In the genomic region with DNA sequence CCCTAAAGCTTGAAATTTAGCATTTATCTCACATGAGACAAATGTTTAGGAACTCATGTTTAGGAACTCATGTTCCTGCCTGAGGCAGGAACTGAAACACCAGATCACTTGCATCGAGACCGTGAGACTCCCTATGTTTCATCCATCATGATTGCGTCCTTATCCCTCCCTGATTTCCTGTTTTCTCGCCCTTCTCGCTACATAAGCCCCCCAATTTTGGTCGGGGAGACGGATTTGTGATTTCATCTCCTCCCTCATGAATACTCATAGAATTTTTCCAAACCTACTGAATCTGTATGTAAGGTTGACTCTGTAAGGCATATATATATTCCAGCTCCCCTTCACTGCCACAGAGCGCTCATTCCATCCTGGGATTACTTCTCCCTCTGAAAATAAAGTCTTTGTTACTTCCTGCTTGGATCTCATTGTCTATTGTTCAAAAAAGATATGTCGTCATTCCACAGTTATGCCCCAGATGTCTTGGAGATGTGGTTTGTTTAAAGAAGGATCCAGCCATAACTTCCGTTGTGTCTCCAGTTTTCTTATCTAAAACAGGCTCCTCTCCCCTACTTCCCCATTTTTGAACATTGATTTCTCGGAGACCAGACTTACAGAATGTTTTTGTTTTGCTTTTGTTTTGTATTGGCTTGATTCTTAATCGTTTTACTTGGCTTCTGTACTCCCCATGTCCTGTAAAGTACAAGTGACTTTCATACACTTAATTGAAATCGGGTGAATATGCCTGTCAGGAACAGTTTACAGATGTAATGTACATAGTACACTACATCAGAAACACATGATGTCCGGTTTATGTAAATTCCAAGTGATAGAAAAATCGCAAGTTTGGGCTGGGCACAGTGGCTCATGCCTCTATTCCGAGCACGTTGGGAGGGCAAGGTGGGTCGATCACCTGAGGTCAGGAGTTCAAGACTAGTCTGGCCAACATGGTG, we compare ENCODE assay signal across 1 cellular context.
TF ChIP-seq lines count a peak whose summit lies in the region.

No MANE protein-coding gene starts in this region.

TF ChIP-seq in K562, 482 proteins besides CTCF, POLR2A, EP300 and RAD21 (continued from another document and continues in another):
- no peak for TF ChIP-seq KDM4B (IDR thresholded peaks at IDR 0.05; ENCODE audit: borderline replicate concordance in 2 of 2, low read depth in 1 of 2)
- TF ChIP-seq, protein P1, sequence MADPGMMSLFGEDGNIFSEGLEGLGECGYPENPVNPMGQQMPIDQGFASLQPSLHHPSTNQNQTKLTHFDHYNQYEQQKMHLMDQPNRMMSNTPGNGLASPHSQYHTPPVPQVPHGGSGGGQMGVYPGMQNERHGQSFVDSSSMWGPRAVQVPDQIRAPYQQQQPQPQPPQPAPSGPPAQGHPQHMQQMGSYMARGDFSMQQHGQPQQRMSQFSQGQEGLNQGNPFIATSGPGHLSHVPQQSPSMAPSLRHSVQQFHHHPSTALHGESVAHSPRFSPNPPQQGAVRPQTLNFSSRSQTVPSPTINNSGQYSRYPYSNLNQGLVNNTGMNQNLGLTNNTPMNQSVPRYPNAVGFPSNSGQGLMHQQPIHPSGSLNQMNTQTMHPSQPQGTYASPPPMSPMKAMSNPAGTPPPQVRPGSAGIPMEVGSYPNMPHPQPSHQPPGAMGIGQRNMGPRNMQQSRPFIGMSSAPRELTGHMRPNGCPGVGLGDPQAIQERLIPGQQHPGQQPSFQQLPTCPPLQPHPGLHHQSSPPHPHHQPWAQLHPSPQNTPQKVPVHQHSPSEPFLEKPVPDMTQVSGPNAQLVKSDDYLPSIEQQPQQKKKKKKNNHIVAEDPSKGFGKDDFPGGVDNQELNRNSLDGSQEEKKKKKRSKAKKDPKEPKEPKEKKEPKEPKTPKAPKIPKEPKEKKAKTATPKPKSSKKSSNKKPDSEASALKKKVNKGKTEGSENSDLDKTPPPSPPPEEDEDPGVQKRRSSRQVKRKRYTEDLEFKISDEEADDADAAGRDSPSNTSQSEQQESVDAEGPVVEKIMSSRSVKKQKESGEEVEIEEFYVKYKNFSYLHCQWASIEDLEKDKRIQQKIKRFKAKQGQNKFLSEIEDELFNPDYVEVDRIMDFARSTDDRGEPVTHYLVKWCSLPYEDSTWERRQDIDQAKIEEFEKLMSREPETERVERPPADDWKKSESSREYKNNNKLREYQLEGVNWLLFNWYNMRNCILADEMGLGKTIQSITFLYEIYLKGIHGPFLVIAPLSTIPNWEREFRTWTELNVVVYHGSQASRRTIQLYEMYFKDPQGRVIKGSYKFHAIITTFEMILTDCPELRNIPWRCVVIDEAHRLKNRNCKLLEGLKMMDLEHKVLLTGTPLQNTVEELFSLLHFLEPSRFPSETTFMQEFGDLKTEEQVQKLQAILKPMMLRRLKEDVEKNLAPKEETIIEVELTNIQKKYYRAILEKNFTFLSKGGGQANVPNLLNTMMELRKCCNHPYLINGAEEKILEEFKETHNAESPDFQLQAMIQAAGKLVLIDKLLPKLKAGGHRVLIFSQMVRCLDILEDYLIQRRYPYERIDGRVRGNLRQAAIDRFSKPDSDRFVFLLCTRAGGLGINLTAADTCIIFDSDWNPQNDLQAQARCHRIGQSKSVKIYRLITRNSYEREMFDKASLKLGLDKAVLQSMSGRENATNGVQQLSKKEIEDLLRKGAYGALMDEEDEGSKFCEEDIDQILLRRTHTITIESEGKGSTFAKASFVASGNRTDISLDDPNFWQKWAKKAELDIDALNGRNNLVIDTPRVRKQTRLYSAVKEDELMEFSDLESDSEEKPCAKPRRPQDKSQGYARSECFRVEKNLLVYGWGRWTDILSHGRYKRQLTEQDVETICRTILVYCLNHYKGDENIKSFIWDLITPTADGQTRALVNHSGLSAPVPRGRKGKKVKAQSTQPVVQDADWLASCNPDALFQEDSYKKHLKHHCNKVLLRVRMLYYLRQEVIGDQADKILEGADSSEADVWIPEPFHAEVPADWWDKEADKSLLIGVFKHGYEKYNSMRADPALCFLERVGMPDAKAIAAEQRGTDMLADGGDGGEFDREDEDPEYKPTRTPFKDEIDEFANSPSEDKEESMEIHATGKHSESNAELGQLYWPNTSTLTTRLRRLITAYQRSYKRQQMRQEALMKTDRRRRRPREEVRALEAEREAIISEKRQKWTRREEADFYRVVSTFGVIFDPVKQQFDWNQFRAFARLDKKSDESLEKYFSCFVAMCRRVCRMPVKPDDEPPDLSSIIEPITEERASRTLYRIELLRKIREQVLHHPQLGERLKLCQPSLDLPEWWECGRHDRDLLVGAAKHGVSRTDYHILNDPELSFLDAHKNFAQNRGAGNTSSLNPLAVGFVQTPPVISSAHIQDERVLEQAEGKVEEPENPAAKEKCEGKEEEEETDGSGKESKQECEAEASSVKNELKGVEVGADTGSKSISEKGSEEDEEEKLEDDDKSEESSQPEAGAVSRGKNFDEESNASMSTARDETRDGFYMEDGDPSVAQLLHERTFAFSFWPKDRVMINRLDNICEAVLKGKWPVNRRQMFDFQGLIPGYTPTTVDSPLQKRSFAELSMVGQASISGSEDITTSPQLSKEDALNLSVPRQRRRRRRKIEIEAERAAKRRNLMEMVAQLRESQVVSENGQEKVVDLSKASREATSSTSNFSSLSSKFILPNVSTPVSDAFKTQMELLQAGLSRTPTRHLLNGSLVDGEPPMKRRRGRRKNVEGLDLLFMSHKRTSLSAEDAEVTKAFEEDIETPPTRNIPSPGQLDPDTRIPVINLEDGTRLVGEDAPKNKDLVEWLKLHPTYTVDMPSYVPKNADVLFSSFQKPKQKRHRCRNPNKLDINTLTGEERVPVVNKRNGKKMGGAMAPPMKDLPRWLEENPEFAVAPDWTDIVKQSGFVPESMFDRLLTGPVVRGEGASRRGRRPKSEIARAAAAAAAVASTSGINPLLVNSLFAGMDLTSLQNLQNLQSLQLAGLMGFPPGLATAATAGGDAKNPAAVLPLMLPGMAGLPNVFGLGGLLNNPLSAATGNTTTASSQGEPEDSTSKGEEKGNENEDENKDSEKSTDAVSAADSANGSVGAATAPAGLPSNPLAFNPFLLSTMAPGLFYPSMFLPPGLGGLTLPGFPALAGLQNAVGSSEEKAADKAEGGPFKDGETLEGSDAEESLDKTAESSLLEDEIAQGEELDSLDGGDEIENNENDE (IDR thresholded peaks at IDR 0.05; ENCODE audit: low read depth, low read length) = no peak
- TF ChIP-seq SIX5 (IDR thresholded peaks at IDR 0.05; ENCODE audit: borderline replicate concordance in 1 of 2, insufficient read depth in 1 of 2, low read depth in 1 of 2, low read length in 2 of 2) = 0 out of 4 replicates have a peak, but pooled peaks of 1 of the 2 experiments have one; percentile 3
- peak; percentile 91 for TF ChIP-seq ATF3 (IDR thresholded peaks at IDR 0.05)
- TF ChIP-seq ATF3 (CRISPR knock-in tag; conservative IDR thresholded peaks at IDR 0.05) = peak; percentile 70
- no peak for TF ChIP-seq FUS (optimal IDR thresholded peaks at IDR 0.05; ENCODE audit: low read depth, low read length)
- TF ChIP-seq IRF2 (CRISPR knock-in tag; IDR thresholded peaks at IDR 0.05) = no peak
- peak; percentile 10; the same call in 1 of the 2 replicates for TF ChIP-seq ZNF766 (CRISPR knock-in tag; conservative IDR thresholded peaks at IDR 0.05)
- peak; percentile 47 for TF ChIP-seq RBFOX2 (IDR thresholded peaks at IDR 0.05; ENCODE audit: low read depth, low read length)
- TF ChIP-seq, protein P2, sequence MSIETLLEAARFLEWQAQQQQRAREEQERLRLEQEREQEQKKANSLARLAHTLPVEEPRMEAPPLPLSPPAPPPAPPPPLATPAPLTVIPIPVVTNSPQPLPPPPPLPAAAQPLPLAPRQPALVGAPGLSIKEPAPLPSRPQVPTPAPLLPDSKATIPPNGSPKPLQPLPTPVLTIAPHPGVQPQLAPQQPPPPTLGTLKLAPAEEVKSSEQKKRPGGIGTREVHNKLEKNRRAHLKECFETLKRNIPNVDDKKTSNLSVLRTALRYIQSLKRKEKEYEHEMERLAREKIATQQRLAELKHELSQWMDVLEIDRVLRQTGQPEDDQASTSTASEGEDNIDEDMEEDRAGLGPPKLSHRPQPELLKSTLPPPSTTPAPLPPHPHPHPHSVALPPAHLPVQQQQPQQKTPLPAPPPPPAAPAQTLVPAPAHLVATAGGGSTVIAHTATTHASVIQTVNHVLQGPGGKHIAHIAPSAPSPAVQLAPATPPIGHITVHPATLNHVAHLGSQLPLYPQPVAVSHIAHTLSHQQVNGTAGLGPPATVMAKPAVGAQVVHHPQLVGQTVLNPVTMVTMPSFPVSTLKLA (conservative IDR thresholded peaks at IDR 0.05) = peak; percentile 14 to 59; a peak in 3 of 4 replicates
- TF ChIP-seq, protein P3, sequence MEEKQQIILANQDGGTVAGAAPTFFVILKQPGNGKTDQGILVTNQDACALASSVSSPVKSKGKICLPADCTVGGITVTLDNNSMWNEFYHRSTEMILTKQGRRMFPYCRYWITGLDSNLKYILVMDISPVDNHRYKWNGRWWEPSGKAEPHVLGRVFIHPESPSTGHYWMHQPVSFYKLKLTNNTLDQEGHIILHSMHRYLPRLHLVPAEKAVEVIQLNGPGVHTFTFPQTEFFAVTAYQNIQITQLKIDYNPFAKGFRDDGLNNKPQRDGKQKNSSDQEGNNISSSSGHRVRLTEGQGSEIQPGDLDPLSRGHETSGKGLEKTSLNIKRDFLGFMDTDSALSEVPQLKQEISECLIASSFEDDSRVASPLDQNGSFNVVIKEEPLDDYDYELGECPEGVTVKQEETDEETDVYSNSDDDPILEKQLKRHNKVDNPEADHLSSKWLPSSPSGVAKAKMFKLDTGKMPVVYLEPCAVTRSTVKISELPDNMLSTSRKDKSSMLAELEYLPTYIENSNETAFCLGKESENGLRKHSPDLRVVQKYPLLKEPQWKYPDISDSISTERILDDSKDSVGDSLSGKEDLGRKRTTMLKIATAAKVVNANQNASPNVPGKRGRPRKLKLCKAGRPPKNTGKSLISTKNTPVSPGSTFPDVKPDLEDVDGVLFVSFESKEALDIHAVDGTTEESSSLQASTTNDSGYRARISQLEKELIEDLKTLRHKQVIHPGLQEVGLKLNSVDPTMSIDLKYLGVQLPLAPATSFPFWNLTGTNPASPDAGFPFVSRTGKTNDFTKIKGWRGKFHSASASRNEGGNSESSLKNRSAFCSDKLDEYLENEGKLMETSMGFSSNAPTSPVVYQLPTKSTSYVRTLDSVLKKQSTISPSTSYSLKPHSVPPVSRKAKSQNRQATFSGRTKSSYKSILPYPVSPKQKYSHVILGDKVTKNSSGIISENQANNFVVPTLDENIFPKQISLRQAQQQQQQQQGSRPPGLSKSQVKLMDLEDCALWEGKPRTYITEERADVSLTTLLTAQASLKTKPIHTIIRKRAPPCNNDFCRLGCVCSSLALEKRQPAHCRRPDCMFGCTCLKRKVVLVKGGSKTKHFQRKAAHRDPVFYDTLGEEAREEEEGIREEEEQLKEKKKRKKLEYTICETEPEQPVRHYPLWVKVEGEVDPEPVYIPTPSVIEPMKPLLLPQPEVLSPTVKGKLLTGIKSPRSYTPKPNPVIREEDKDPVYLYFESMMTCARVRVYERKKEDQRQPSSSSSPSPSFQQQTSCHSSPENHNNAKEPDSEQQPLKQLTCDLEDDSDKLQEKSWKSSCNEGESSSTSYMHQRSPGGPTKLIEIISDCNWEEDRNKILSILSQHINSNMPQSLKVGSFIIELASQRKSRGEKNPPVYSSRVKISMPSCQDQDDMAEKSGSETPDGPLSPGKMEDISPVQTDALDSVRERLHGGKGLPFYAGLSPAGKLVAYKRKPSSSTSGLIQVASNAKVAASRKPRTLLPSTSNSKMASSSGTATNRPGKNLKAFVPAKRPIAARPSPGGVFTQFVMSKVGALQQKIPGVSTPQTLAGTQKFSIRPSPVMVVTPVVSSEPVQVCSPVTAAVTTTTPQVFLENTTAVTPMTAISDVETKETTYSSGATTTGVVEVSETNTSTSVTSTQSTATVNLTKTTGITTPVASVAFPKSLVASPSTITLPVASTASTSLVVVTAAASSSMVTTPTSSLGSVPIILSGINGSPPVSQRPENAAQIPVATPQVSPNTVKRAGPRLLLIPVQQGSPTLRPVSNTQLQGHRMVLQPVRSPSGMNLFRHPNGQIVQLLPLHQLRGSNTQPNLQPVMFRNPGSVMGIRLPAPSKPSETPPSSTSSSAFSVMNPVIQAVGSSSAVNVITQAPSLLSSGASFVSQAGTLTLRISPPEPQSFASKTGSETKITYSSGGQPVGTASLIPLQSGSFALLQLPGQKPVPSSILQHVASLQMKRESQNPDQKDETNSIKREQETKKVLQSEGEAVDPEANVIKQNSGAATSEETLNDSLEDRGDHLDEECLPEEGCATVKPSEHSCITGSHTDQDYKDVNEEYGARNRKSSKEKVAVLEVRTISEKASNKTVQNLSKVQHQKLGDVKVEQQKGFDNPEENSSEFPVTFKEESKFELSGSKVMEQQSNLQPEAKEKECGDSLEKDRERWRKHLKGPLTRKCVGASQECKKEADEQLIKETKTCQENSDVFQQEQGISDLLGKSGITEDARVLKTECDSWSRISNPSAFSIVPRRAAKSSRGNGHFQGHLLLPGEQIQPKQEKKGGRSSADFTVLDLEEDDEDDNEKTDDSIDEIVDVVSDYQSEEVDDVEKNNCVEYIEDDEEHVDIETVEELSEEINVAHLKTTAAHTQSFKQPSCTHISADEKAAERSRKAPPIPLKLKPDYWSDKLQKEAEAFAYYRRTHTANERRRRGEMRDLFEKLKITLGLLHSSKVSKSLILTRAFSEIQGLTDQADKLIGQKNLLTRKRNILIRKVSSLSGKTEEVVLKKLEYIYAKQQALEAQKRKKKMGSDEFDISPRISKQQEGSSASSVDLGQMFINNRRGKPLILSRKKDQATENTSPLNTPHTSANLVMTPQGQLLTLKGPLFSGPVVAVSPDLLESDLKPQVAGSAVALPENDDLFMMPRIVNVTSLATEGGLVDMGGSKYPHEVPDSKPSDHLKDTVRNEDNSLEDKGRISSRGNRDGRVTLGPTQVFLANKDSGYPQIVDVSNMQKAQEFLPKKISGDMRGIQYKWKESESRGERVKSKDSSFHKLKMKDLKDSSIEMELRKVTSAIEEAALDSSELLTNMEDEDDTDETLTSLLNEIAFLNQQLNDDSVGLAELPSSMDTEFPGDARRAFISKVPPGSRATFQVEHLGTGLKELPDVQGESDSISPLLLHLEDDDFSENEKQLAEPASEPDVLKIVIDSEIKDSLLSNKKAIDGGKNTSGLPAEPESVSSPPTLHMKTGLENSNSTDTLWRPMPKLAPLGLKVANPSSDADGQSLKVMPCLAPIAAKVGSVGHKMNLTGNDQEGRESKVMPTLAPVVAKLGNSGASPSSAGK (IDR thresholded peaks at IDR 0.05) = 0 out of 2 replicates have a peak, but pooled peaks have one; percentile 30
- TF ChIP-seq, protein P4, sequence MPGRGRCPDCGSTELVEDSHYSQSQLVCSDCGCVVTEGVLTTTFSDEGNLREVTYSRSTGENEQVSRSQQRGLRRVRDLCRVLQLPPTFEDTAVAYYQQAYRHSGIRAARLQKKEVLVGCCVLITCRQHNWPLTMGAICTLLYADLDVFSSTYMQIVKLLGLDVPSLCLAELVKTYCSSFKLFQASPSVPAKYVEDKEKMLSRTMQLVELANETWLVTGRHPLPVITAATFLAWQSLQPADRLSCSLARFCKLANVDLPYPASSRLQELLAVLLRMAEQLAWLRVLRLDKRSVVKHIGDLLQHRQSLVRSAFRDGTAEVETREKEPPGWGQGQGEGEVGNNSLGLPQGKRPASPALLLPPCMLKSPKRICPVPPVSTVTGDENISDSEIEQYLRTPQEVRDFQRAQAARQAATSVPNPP (IDR thresholded peaks at IDR 0.05; ENCODE audit: borderline replicate concordance, insufficient read depth, insufficient read length) = no peak
- TF ChIP-seq PHF20 (IDR thresholded peaks at IDR 0.05; ENCODE audit: partially characterized antibody) = no peak
- TF ChIP-seq, protein P5, sequence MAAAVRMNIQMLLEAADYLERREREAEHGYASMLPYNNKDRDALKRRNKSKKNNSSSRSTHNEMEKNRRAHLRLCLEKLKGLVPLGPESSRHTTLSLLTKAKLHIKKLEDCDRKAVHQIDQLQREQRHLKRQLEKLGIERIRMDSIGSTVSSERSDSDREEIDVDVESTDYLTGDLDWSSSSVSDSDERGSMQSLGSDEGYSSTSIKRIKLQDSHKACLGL (CRISPR knock-in tag; IDR thresholded peaks at IDR 0.05; ENCODE audit: borderline replicate concordance, poor library complexity, severe bottlenecking) = no peak
